ENCODE assay signal across 17 cellular contexts in genomic region chr11:86275493-86276370, GRCh38. TPM values are rescaled to one million over a fixed set of nuclear protein-coding genes. Genes with fewer than 3 reads are reported as not detected.
DNase-seq lines count a peak whose midpoint lies in the region; ATAC-seq, FAIRE-seq and TF ChIP-seq lines count a peak whose summit lies in the region.
"Had no signal": no experiment of that assay in that cellular context is flagged by ENCODE, and none has a peak within 500 bp of the region (broad histone marks: within the 10 kb centered on the region; RNA-seq: fewer than 3 reads in every experiment).

No MANE protein-coding gene starts in this region.

- peaks cover 3% of the 10 kb centered on the region for H3K79me1 ChIP-seq in H9 (ENCODE audit: insufficient read depth, low read depth, low read length, poor library complexity, severe bottlenecking)

- H3K79me2 ChIP-seq in H9 (ENCODE audit: insufficient read depth, low read length) = no peaks in the 10 kb centered on the region; the same call in 1 of the 2 replicates

- H3K4me1 Mint-ChIP-seq in activated T-cell treated with anti-CD3 and anti-CD28 coated beads, Interleukin-2, amount 50 U/mL, for 24 hours (ENCODE audit: low read depth) = peaks cover 66% of the 10 kb centered on the region
- H3K4me1 Mint-ChIP-seq in H9 = peaks cover 10 to 11% of the 10 kb centered on the region in 2 experiments

- POLR2A ChIA-PET in Panc1 (lab: Charles Lee) = no interaction called here

- H3K4me3 ChIP-seq in Panc1 (ENCODE audit: low read depth in 2 of 2, low read length in 2 of 2) (no peak overlapping the region), pancreas (no peak overlapping the region)
- H3K4me3 ChIP-seq: SK-N-MC had no signal

- H2BK15ac ChIP-seq in H9 (ENCODE audit: low read depth, low read length) = no peak overlapping the region

- no peak overlapping the region for H4K8ac ChIP-seq in H9 (replicated peaks; ENCODE audit: insufficient read length, low read depth, low read length)

- H3K4me2 ChIP-seq in H9 (ENCODE audit: insufficient read depth, insufficient read length, low read length) = no peak overlapping the region

- no TSS peak for BruUV-seq in Panc1 (replicated peaks; lab: Mats Ljungman, UMichigan)

- intact Hi-C loops in Panc1 (cut with micrococcal nuclease; ENCODE audit: unreplicated experiment) = no loop called here
- intact Hi-C loops in pancreas (cut with DNase I) = no loop called here
- intact Hi-C loops in left cardiac atrium (cut with DNase I) = no loop called here
- intact Hi-C loops in left ventricle myocardium superior (cut with micrococcal nuclease) = no loop called here

- H3K27me3 ChIP-seq in H9 (ENCODE audit: insufficient read depth, low read length) (no peaks in the 10 kb centered on the region), Panc1 (ENCODE audit: control insufficient read depth, insufficient read depth, low read length) (no peaks in the 10 kb centered on the region), pancreas (no peaks in the 10 kb centered on the region)
- H3K27me3 ChIP-seq: brain microvascular endothelial cell had no signal

- no CpG with 5 or more reads among the region's 2 CpGs for WGBS in H9 (ENCODE audit: extremely low coverage, insufficient read length, low lambda C conversion rate)
- WGBS in pancreas, 2 donors = 62 to 64% methylated on average over 2 of the region's 2 CpGs

- no peak overlapping the region for H2BK12ac ChIP-seq in H9 (ENCODE audit: insufficient read length, low read depth, low read length)

- H3K4me1 ChIP-seq in H9 (ENCODE audit: insufficient read depth, low read length) = no peaks in the 10 kb centered on the region
- no peaks in the 10 kb centered on the region for H3K4me1 ChIP-seq in Panc1 (ENCODE audit: control insufficient read depth, insufficient read depth, low read length)
- peaks cover 0 to 22% (median 5%) of the 10 kb centered on the region in 3 donors for H3K4me1 ChIP-seq in pancreas

- no peaks in the 10 kb centered on the region for H3K27me3 Mint-ChIP-seq in activated T-cell treated with anti-CD3 and anti-CD28 coated beads, Interleukin-2, amount 50 U/mL, for 24 hours
- no peaks in the 10 kb centered on the region for H3K27me3 Mint-ChIP-seq in H9 (ENCODE audit: low read depth)

- no peak overlapping the region for H3K4me3 Mint-ChIP-seq in activated T-cell treated with anti-CD3 and anti-CD28 coated beads, Interleukin-2, amount 50 U/mL, for 24 hours
- no peak overlapping the region for H3K4me3 Mint-ChIP-seq in H9

- peaks cover 97% of the 10 kb centered on the region for H3K36me3 Mint-ChIP-seq in activated T-cell treated with anti-CD3 and anti-CD28 coated beads, Interleukin-2, amount 50 U/mL, for 24 hours (ENCODE audit: low read depth)
- H3K36me3 Mint-ChIP-seq in H9 (ENCODE audit: insufficient read depth in 1 of 3, low read depth in 3 of 3) = peaks cover 14 to 35% (median 27%) of the 10 kb centered on the region in 3 experiments; a peak in 5 of 7 replicates

- no peaks in the 10 kb centered on the region for H3K9me3 Mint-ChIP-seq in activated T-cell treated with anti-CD3 and anti-CD28 coated beads, Interleukin-2, amount 50 U/mL, for 24 hours
- H3K9me3 Mint-ChIP-seq in H9 = no peaks in the 10 kb centered on the region

- no peak overlapping the region for H2AFZ ChIP-seq in H9 (ENCODE audit: low read length)

- no peak overlapping the region for H4K5ac ChIP-seq in H9 (ENCODE audit: insufficient read length, low read depth, low read length)

- H2BK120ac ChIP-seq in H9 (ENCODE audit: low read depth, low read length, poor library complexity, severe bottlenecking) = no peak overlapping the region

- H4K91ac ChIP-seq in H9 (ENCODE audit: insufficient read length, low read depth, low read length) = no peak overlapping the region

- no peak overlapping the region for H2BK20ac ChIP-seq in H9 (ENCODE audit: low read depth, low read length, poor library complexity, severe bottlenecking)

- H3K4ac ChIP-seq in H9 (ENCODE audit: low read depth, low read length) = no peak overlapping the region

- peak overlapping the region; percentile 80 for H3K27ac Mint-ChIP-seq in activated T-cell treated with anti-CD3 and anti-CD28 coated beads, Interleukin-2, amount 50 U/mL, for 24 hours
- H3K27ac Mint-ChIP-seq in H9 = peak overlapping the region in 1 of 3 experiments; percentile 55; a peak in 1 of 7 replicates

- no peaks in the 10 kb centered on the region for H3K9me3 ChIP-seq in H9 (ENCODE audit: control insufficient read depth, low read depth, low read length)
- H3K9me3 ChIP-seq in Panc1 (ENCODE audit: control insufficient read depth, insufficient read depth, low read depth, low read length) = no peaks in the 10 kb centered on the region
- H3K9me3 ChIP-seq in pancreas = no peaks in the 10 kb centered on the region

- H3K56ac ChIP-seq in H9 (ENCODE audit: insufficient read length, low read depth, low read length) = no peak overlapping the region

- TF ChIP-seq CTCF in H9 (conservative IDR thresholded peaks at IDR 0.05) (0 out of 3 replicates have a peak, but pooled peaks have one; percentile 10), Panc1 (IDR thresholded peaks at IDR 0.05) (peak; percentile 18; the same call in 1 of the 2 replicates), pancreas (IDR thresholded peaks at IDR 0.05) (no peak)

- no peak for FAIRE-seq in pancreas (lab: Jason Lieb, UNC)
- FAIRE-seq: TTC549 had no signal

- no peak overlapping the region for H3K14ac ChIP-seq in H9 (ENCODE audit: insufficient read depth, low read length)

- in situ Hi-C loops in Panc1 (cut with HindIII; ENCODE audit: low pct_unique_long_range_greater_than_20kb, low sequenced_read_pairs) = no loop called here

- DNase-seq in activated T-cell treated with anti-CD3 and anti-CD28 coated beads, Interleukin-2, amount 50 U/mL, for 24 hours = no peak
- DNase-seq in activated T-cell treated with anti-CD3 and anti-CD28 coated beads for 4 hours (no peak), H9 (no peak), Panc1 (ENCODE audit: low read depth, low spot score) (no peak), pancreas (no peak), EL (no peak), left cardiac atrium (no peak), left ventricle myocardium superior (no peak)
- DNase-seq: activated CD8-positive, alpha-beta memory T cell treated with anti-CD3 and anti-CD28 coated beads for 24 hours; brain microvascular endothelial cell; effector CD8-positive, alpha-beta T cell; NCI-H1417 treated with DMSO at 0.1 percent for 48 hours; NCI-H510A; stimulated activated CD4-positive, alpha-beta T cell treated with anti-CD3 and anti-CD28 coated beads, Interleukin-15, amount 100 ng/mL, for 24 hours; substantia nigra had no signal

- H3K23ac ChIP-seq in H9 (ENCODE audit: insufficient read length, low read depth, low read length) = no peak overlapping the region

- no peaks in the 10 kb centered on the region for H4K20me1 ChIP-seq in H9 (ENCODE audit: control insufficient read depth, insufficient read depth, insufficient read length)

- H2BK5ac ChIP-seq in H9 (ENCODE audit: insufficient read length, low read length) = no peak overlapping the region

- no peak overlapping the region for H3K18ac ChIP-seq in H9 (ENCODE audit: insufficient read length, low read depth, low read length)

- no peak overlapping the region for H3K9ac ChIP-seq in H9 (ENCODE audit: extremely low read depth, insufficient read length, low read length)

- H3K27ac ChIP-seq in H9 (ENCODE audit: insufficient read length, low read depth, low read length) (no peak overlapping the region), Panc1 (ENCODE audit: low read length) (no peak overlapping the region), pancreas (peak overlapping the region in 2 of 4 donors; percentile 56 to 61)
- H3K27ac ChIP-seq: brain microvascular endothelial cell, SK-N-MC had no signal

- CTCF ChIA-PET in Panc1 (lab: Charles Lee) = no interaction called here

- no peak overlapping the region for H3T11ph ChIP-seq in H9 (ENCODE audit: low read length)

- no peak for ATAC-seq in Panc1
- peak; percentile 41 to 54 (median 50) for ATAC-seq in pancreas
- ATAC-seq in left cardiac atrium = no peak
- ATAC-seq in left ventricle myocardium superior = no peak

- H2AK5ac ChIP-seq in H9 (ENCODE audit: insufficient read length, low read length) = no peak overlapping the region

- H3K36me3 ChIP-seq in Panc1 (ENCODE audit: control insufficient read depth, insufficient read depth, low read length) (peaks cover 18% of the 10 kb centered on the region; the same call in 1 of the 2 replicates), pancreas (peaks cover 0 to 11% (median 0%) of the 10 kb centered on the region in 3 donors)
- H3K36me3 ChIP-seq: brain microvascular endothelial cell had no signal

- no peaks in the 10 kb centered on the region for H3K23me2 ChIP-seq in H9 (ENCODE audit: insufficient read length, low read depth, low read length, poor library complexity, severe bottlenecking)

RNA-seq across cellular contexts. Expression of gene HIKESHI, which starts 26.3 kb away (rescaled TPM):
- total RNA-seq in H9 (2021) (54.1 and 55.2 TPM in 2 replicates), Panc1 (2021; ENCODE audit: unreplicated experiment) (61.3 TPM), pancreas (10 to 100 TPM in 4 of 6 donors, 1 to 10 TPM in 2; 7.8 to 14.4 (median 10.5) TPM), left cardiac atrium (10 to 100 TPM; 39.0 to 41.2 TPM), left ventricle myocardium superior (54.1 TPM)
- polyA plus RNA-seq in Panc1 (2012; ENCODE audit: insufficient read length) = 42.4 TPM
- 10 to 100 TPM; 13.2 to 22.5 TPM for polyA plus RNA-seq in pancreas

RNA-seq across cellular contexts. Expression of gene EED, which starts 31.2 kb away (rescaled TPM):
- total RNA-seq in H9 (2021) (31.7 and 34.1 TPM in 2 replicates), Panc1 (2021; ENCODE audit: unreplicated experiment) (29.0 TPM), pancreas (10 to 100 TPM in 1 of 6 donors, 1 to 10 TPM in 5; 5.1 to 12.0 (median 8.3) TPM), left cardiac atrium (10 to 100 TPM; 14.3 to 14.8 TPM), left ventricle myocardium superior (14.5 TPM)
- 19.7 TPM for polyA plus RNA-seq in Panc1 (2012; ENCODE audit: insufficient read length)
- 10 to 100 TPM; 11.5 to 14.0 TPM for polyA plus RNA-seq in pancreas

Comparison
In these comparisons a context has a peak if more than half of its experiments do, and no peak if none do; other contexts are left out.
1. CTCF ChIP-seq: peak in H9 (single experiment) and Panc1 (single experiment); none in pancreas (0 of 4).
2. ATAC-seq: peak in pancreas (4 of 4); none in Panc1 (single experiment), left cardiac atrium (0 of 2) and left ventricle myocardium superior (single experiment).